ENCODE assay signal across 15 cellular contexts in genomic region chrX:46340696-46341095, GRCh38.
A peak's percentile ranks its signal among the peaks of the same experiment; 100 is the strongest.
DNase-seq lines count a peak whose midpoint lies in the region; ATAC-seq and TF ChIP-seq lines count a peak whose summit lies in the region.
"Had no signal": no experiment of that assay in that cellular context is flagged by ENCODE, and none has a peak within 500 bp of the region (broad histone marks: within the 10 kb centered on the region; RNA-seq: fewer than 3 reads in every experiment).

No MANE protein-coding gene starts in this region.

- no peak overlapping the region for H3K4me3 Mint-ChIP-seq in activated T-cell treated with anti-CD3 and anti-CD28 coated beads, Interleukin-2, amount 50 U/mL, for 72 hours
- no peak overlapping the region for H3K4me3 Mint-ChIP-seq in activated T-cell treated with anti-CD3 and anti-CD28 coated beads, Interleukin-2, amount 50 U/mL, for 24 hours
- H3K4me3 Mint-ChIP-seq: B cell; CD4-positive, alpha-beta T cell had no signal

- no peak for DNase-seq in activated T-cell treated with anti-CD3 and anti-CD28 coated beads, Interleukin-2, amount 50 U/mL, for 72 hours
- no peak for DNase-seq in activated T-cell treated with anti-CD3 and anti-CD28 coated beads, Interleukin-2, amount 50 U/mL, for 24 hours
- DNase-seq in choroid plexus epithelial cell (ENCODE audit: low read depth) (peak; percentile 2), dedifferentiated amniotic fluid mesenchymal stem cell (ENCODE audit: extremely low spot score) (no peak)
- DNase-seq in stimulated activated CD4-positive, alpha-beta T cell treated with anti-CD3 and anti-CD28 coated beads, Interleukin-4, amount 100 ng/mL, for 24 hours = no peak
- DNase-seq: 8988T; C1 segment of cervical spinal cord; CD4-positive, alpha-beta T cell; DMS153; DMS79 treated with DMSO at 0.1 percent for 48 hours; EL had no signal

- no peak overlapping the region for H3K27ac Mint-ChIP-seq in activated T-cell treated with anti-CD3 and anti-CD28 coated beads, Interleukin-2, amount 50 U/mL, for 72 hours
- no peak overlapping the region for H3K27ac Mint-ChIP-seq in activated T-cell treated with anti-CD3 and anti-CD28 coated beads, Interleukin-2, amount 50 U/mL, for 24 hours
- H3K27ac Mint-ChIP-seq: B cell; CD4-positive, alpha-beta T cell had no signal

- peak; percentile 41 to 43 for ATAC-seq in activated T-cell treated with anti-CD3 and anti-CD28 coated beads, Interleukin-2, amount 50 U/mL, for 72 hours (replicated peaks in 1 of 2)
- ATAC-seq in GM18868 (IDR thresholded peaks at IDR 0.05; ENCODE audit: unreplicated experiment) = peak; percentile 43
- ATAC-seq in HG02981 (IDR thresholded peaks at IDR 0.05; ENCODE audit: unreplicated experiment) = no peak

- no peak for TF ChIP-seq CTCF in choroid plexus epithelial cell (conservative IDR thresholded peaks at IDR 0.05; ENCODE audit: low read depth, low read length)

- H3K9me3 Mint-ChIP-seq in activated T-cell treated with anti-CD3 and anti-CD28 coated beads, Interleukin-2, amount 50 U/mL, for 72 hours = peaks cover 0 to 2% of the 10 kb centered on the region in 2 donors
- H3K9me3 Mint-ChIP-seq in activated T-cell treated with anti-CD3 and anti-CD28 coated beads, Interleukin-2, amount 50 U/mL, for 24 hours = no peaks in the 10 kb centered on the region
- H3K9me3 Mint-ChIP-seq: CD4-positive, alpha-beta T cell had no signal

- H3K4me3 ChIP-seq in choroid plexus epithelial cell (ENCODE audit: low read depth, low read length) = no peak overlapping the region
- H3K4me3 ChIP-seq: HAP-1 had no signal

- no peaks in the 10 kb centered on the region for H3K4me1 Mint-ChIP-seq in activated T-cell treated with anti-CD3 and anti-CD28 coated beads, Interleukin-2, amount 50 U/mL, for 72 hours (ENCODE audit: low read depth)
- no peaks in the 10 kb centered on the region for H3K4me1 Mint-ChIP-seq in activated T-cell treated with anti-CD3 and anti-CD28 coated beads, Interleukin-2, amount 50 U/mL, for 24 hours (ENCODE audit: low read depth)
- H3K4me1 Mint-ChIP-seq: B cell had no signal

- H3K36me3 Mint-ChIP-seq in activated T-cell treated with anti-CD3 and anti-CD28 coated beads, Interleukin-2, amount 50 U/mL, for 72 hours (ENCODE audit: insufficient read depth in 2 of 2) = no peaks in the 10 kb centered on the region
- no peaks in the 10 kb centered on the region for H3K36me3 Mint-ChIP-seq in activated T-cell treated with anti-CD3 and anti-CD28 coated beads, Interleukin-2, amount 50 U/mL, for 24 hours (ENCODE audit: low read depth)

- peaks cover 49% of the 10 kb centered on the region for H3K27me3 Mint-ChIP-seq in activated T-cell treated with anti-CD3 and anti-CD28 coated beads, Interleukin-2, amount 50 U/mL, for 72 hours (ENCODE audit: low read depth)
- H3K27me3 Mint-ChIP-seq in activated T-cell treated with anti-CD3 and anti-CD28 coated beads, Interleukin-2, amount 50 U/mL, for 24 hours = peaks cover 54% of the 10 kb centered on the region
- H3K27me3 Mint-ChIP-seq: CD4-positive, alpha-beta T cell had no signal
